Comparison of ENCODE assay signal across 9 cellular contexts in genomic region chr2:65031341-65032015, GRCh38. TPM values are rescaled to one million over a fixed set of nuclear protein-coding genes. Genes with fewer than 3 reads are reported as not detected.
DNase-seq lines count a peak whose midpoint lies in the region; ATAC-seq and TF ChIP-seq lines count a peak whose summit lies in the region.
"Had no signal": no experiment of that assay in that cellular context is flagged by ENCODE, and none has a peak within 500 bp of the region (broad histone marks: within the 10 kb centered on the region; RNA-seq: fewer than 3 reads in every experiment).

No MANE protein-coding gene starts in this region.

- peak overlapping the region; percentile 9 for H3K4me3 Mint-ChIP-seq in natural killer cell

- intact Hi-C loops in natural killer cell (cut with micrococcal nuclease), result no loop called here

- H3K27ac ChIP-seq in VCaP, result peak overlapping the region; percentile 38
- H3K27ac ChIP-seq in RWPE1, result no peak overlapping the region
- H3K27ac ChIP-seq: PC-9 had no signal

- TF ChIP-seq CTCF in VCaP (conservative IDR thresholded peaks at IDR 0.05) (no peak), natural killer cell (IDR thresholded peaks at IDR 0.05) (no peak), RWPE1 (conservative IDR thresholded peaks at IDR 0.05; ENCODE audit: low read depth) (no peak)

- no peaks in the 10 kb centered on the region for H3K27me3 Mint-ChIP-seq in natural killer cell (ENCODE audit: low read depth in 2 of 2)

- DNase-seq in DMS53 (lab: John Stamatoyannopoulos, UW) (peak; percentile 31), DMS53 treated with DMSO at 0.1 percent for 48 hours (lab: John Stamatoyannopoulos, UW; ENCODE audit: unreplicated experiment) (no peak), LoVo (ENCODE audit: low spot score) (peak; percentile 67), natural killer cell (no peak), occipital lobe (lab: John Stamatoyannopoulos, UW) (no peak), RWPE1 (ENCODE audit: low spot score) (no peak), amniotic stem cell (lab: John Stamatoyannopoulos, UW) (no peak)

- H3K36me3 Mint-ChIP-seq in natural killer cell, result no peaks in the 10 kb centered on the region

- peak; percentile 15 to 36 (median 34) for ATAC-seq in natural killer cell

- CTCF ChIA-PET in RWPE1 (lab: Yijun Ruan, JAX), result interaction anchor here (0.5 to 1.1 kb wide), 2 partner anchors 41 to 114 kb away, joined by 3 read pairs; no protein-coding TSS in a partner anchor

- POLR2A ChIA-PET in RWPE1 (lab: Yijun Ruan, JAX; ENCODE audit: low non-redundant PET), result no interaction called here

- H3K4me1 Mint-ChIP-seq in natural killer cell, result peaks cover 22 to 23% of the 10 kb centered on the region in 2 donors

- no peaks in the 10 kb centered on the region for H3K9me3 Mint-ChIP-seq in natural killer cell

- peak overlapping the region; percentile 64 to 82 for H3K27ac Mint-ChIP-seq in natural killer cell

RNA-seq across cellular contexts. Expression of gene CEP68, which starts 24.7 kb away (rescaled TPM):
- total RNA-seq in natural killer cell (1 to 10 TPM; 5.6 to 8.3 (median 5.8) TPM), occipital lobe (48.2 TPM)

RNA-seq across cellular contexts. Expression of gene SLC1A4, which starts 42.3 kb away (rescaled TPM):
- total RNA-seq in natural killer cell (10 to 100 TPM in 1 of 3 donors, 1 to 10 TPM in 2; 3.9 to 13.8 (median 5.6) TPM), occipital lobe (57.9 TPM)

Comparison
In these comparisons a context has a peak if more than half of its experiments do, and no peak if none do; other contexts are left out.
1. DNase-seq: peak in DMS53 (single experiment) and LoVo (single experiment); none in DMS53 treated with DMSO at 0.1 percent for 48 hours (single experiment), natural killer cell (single experiment), occipital lobe (single experiment), RWPE1 (single experiment) and amniotic stem cell (single experiment).